In genomic region chr5:132274050-132274869, GRCh38 we compare ENCODE assay signal across 30 cellular contexts. TPM values are rescaled to one million over a fixed set of nuclear protein-coding genes. Genes with fewer than 3 reads are reported as not detected.
A peak's percentile ranks its signal among the peaks of the same experiment; 100 is the strongest.
DNase-seq lines count a peak whose midpoint lies in the region; ATAC-seq, FAIRE-seq and TF ChIP-seq lines count a peak whose summit lies in the region.
"Had no signal": no experiment of that assay in that cellular context is flagged by ENCODE, and none has a peak within 500 bp of the region (broad histone marks: within the 10 kb centered on the region; RNA-seq: fewer than 3 reads in every experiment).

No MANE protein-coding gene starts in this region.

- H3K27me3 ChIP-seq in H9 (ENCODE audit: insufficient read depth, low read length) = no peaks in the 10 kb centered on the region
- no peaks in the 10 kb centered on the region for H3K27me3 ChIP-seq in keratinocyte (ENCODE audit: control insufficient read depth, extremely low read depth, insufficient read depth, low read length)
- no peaks in the 10 kb centered on the region for H3K27me3 ChIP-seq in osteoblast (ENCODE audit: insufficient read depth, low read length)
- H3K27me3 ChIP-seq in CD8-positive, alpha-beta memory T cell (ENCODE audit: insufficient read depth, low read length, poor library complexity, severe bottlenecking) = no peaks in the 10 kb centered on the region
- H3K27me3 ChIP-seq: body of pancreas, suprapubic skin, uterus had no signal

- no peak overlapping the region for H2BK120ac ChIP-seq in H9 (ENCODE audit: low read depth, low read length, poor library complexity, severe bottlenecking)

- no peak overlapping the region for H4K91ac ChIP-seq in H9 (ENCODE audit: insufficient read length, low read depth, low read length)

- no peak overlapping the region for H2AK5ac ChIP-seq in H9 (ENCODE audit: insufficient read length, low read length)

- H3K4me3 Mint-ChIP-seq in H9 (no peak overlapping the region), T-helper 17 cell (peak overlapping the region; percentile 67)
- no peak overlapping the region for H3K4me3 Mint-ChIP-seq in CD8-positive, alpha-beta memory T cell
- H3K4me3 Mint-ChIP-seq: activated CD4-positive, alpha-beta memory T cell treated with anti-CD3 and anti-CD28 coated beads, Interleukin-2, amount 10 ng/mL, durations not matched to agents 7 days and 5 days; activated T-cell treated with anti-CD3 and anti-CD28 coated beads, Interleukin-2, amount 50 U/mL, for 24 hours; stimulated activated effector memory CD8-positive, alpha-beta T cell treated with anti-CD3 and anti-CD28 coated beads, Interleukin-12 subunit alpha, Interleukin-12 subunit beta, amount 100 ng/mL, for 72 hours had no signal

- H3K18ac ChIP-seq in H9 (ENCODE audit: insufficient read length, low read depth, low read length) = no peak overlapping the region

- no peaks in the 10 kb centered on the region for H3K9me3 ChIP-seq in H9 (ENCODE audit: control insufficient read depth, low read depth, low read length)
- H3K9me3 ChIP-seq in T-helper 17 cell (ENCODE audit: control insufficient read depth, low read length, poor library complexity, severe bottlenecking) = no peaks in the 10 kb centered on the region
- H3K9me3 ChIP-seq in keratinocyte (ENCODE audit: control insufficient read depth, low read depth, low read length) = no peaks in the 10 kb centered on the region
- no peaks in the 10 kb centered on the region for H3K9me3 ChIP-seq in osteoblast (ENCODE audit: low read depth, low read length)
- no peaks in the 10 kb centered on the region for H3K9me3 ChIP-seq in CD8-positive, alpha-beta memory T cell (ENCODE audit: low read length)
- H3K9me3 ChIP-seq: BLaER1 treated with 17β-estradiol and CSF1 and Interleukin-3, amounts not matched to agents 10 nM and 100 nM; body of pancreas; Caco-2; HAP-1; suprapubic skin; uterus had no signal

- no peak for TF ChIP-seq CTCF in H9 (conservative IDR thresholded peaks at IDR 0.05)
- no peak for TF ChIP-seq CTCF in keratinocyte (optimal IDR thresholded peaks at IDR 0.05 in 1 of 3, IDR thresholded peaks at IDR 0.05 in 1 of 3, conservative IDR thresholded peaks at IDR 0.05 in 1 of 3; ENCODE audit: extremely low read depth in 1 of 3, insufficient read depth in 2 of 3, low read length in 3 of 3)
- TF ChIP-seq CTCF in osteoblast (IDR thresholded peaks at IDR 0.05; ENCODE audit: extremely low read depth, low read depth, low read length) = no peak

- no peak overlapping the region for H3T11ph ChIP-seq in H9 (ENCODE audit: low read length)

- H3K36me3 Mint-ChIP-seq in H9 (ENCODE audit: insufficient read depth in 1 of 3, low read depth in 3 of 3) (peaks cover 0 to 3% (median 0%) of the 10 kb centered on the region in 3 experiments; a peak in 1 of 7 replicates), T-helper 17 cell (ENCODE audit: low read depth) (no peaks in the 10 kb centered on the region)
- H3K36me3 Mint-ChIP-seq in CD8-positive, alpha-beta memory T cell = no peaks in the 10 kb centered on the region
- H3K36me3 Mint-ChIP-seq: stimulated activated effector memory CD8-positive, alpha-beta T cell treated with anti-CD3 and anti-CD28 coated beads, Interleukin-12 subunit alpha, Interleukin-12 subunit beta, amount 100 ng/mL, for 72 hours had no signal

- H2BK5ac ChIP-seq in H9 (ENCODE audit: insufficient read length, low read length) = peak overlapping the region; percentile 59

- no peak overlapping the region for H3K27ac ChIP-seq in H9 (ENCODE audit: insufficient read length, low read depth, low read length)
- peak overlapping the region; percentile 33 for H3K27ac ChIP-seq in keratinocyte (ENCODE audit: control insufficient read depth, insufficient read depth, low read length)
- H3K27ac ChIP-seq in osteoblast (ENCODE audit: low read depth, low read length) = no peak overlapping the region
- no peak overlapping the region for H3K27ac ChIP-seq in CD8-positive, alpha-beta memory T cell (ENCODE audit: low read depth, low read length)
- H3K27ac ChIP-seq: BLaER1 treated with 17β-estradiol and CSF1 and Interleukin-3, amounts not matched to agents 10 nM and 100 nM; body of pancreas; suprapubic skin had no signal

- no peaks in the 10 kb centered on the region for H3K9me3 Mint-ChIP-seq in H9
- H3K9me3 Mint-ChIP-seq in CD8-positive, alpha-beta memory T cell = no peaks in the 10 kb centered on the region
- H3K9me3 Mint-ChIP-seq: activated CD4-positive, alpha-beta memory T cell treated with anti-CD3 and anti-CD28 coated beads, Interleukin-2, amount 10 ng/mL, durations not matched to agents 7 days and 5 days; activated T-cell treated with anti-CD3 and anti-CD28 coated beads, Interleukin-2, amount 50 U/mL, for 24 hours; stimulated activated effector memory CD8-positive, alpha-beta T cell treated with anti-CD3 and anti-CD28 coated beads, Interleukin-12 subunit alpha, Interleukin-12 subunit beta, amount 100 ng/mL, for 72 hours had no signal

- H3K23ac ChIP-seq in H9 (ENCODE audit: insufficient read length, low read depth, low read length) = no peak overlapping the region

- no peaks in the 10 kb centered on the region for H3K79me1 ChIP-seq in H9 (ENCODE audit: insufficient read depth, low read depth, low read length, poor library complexity, severe bottlenecking)

- H3K4me1 ChIP-seq in H9 (ENCODE audit: insufficient read depth, low read length) (0 out of 2 replicates have a peak, but pooled peaks cover 5% of the 10 kb centered on the region), keratinocyte (ENCODE audit: control insufficient read depth, extremely low read depth, insufficient read depth, low read length) (peaks cover 17% of the 10 kb centered on the region), osteoblast (ENCODE audit: insufficient read depth, low read length) (peaks cover 2% of the 10 kb centered on the region)
- H3K4me1 ChIP-seq in CD8-positive, alpha-beta memory T cell (ENCODE audit: insufficient read depth, low read length) = no peaks in the 10 kb centered on the region
- H3K4me1 ChIP-seq: HAP-1 had no signal

- no peak overlapping the region for H4K8ac ChIP-seq in H9 (replicated peaks; ENCODE audit: insufficient read length, low read depth, low read length)

- no peak overlapping the region for H2BK12ac ChIP-seq in H9 (ENCODE audit: insufficient read length, low read depth, low read length)

- H3K4me1 Mint-ChIP-seq in H9 (peaks cover 20 to 27% of the 10 kb centered on the region in 2 experiments), T-helper 17 cell (peaks cover 15% of the 10 kb centered on the region)
- peaks cover 3 to 14% (median 9%) of the 10 kb centered on the region in 3 donors for H3K4me1 Mint-ChIP-seq in CD8-positive, alpha-beta memory T cell

- no peak overlapping the region for H2AFZ ChIP-seq in H9 (ENCODE audit: low read length)
- H2AFZ ChIP-seq in keratinocyte (ENCODE audit: control insufficient read depth, low read length) = no peak overlapping the region
- H2AFZ ChIP-seq in osteoblast (ENCODE audit: low read length) = no peak overlapping the region

- H3K9ac ChIP-seq in H9 (ENCODE audit: extremely low read depth, insufficient read length, low read length) = no peak overlapping the region
- peak overlapping the region; percentile 14 for H3K9ac ChIP-seq in keratinocyte (ENCODE audit: control insufficient read depth, extremely low read depth, insufficient read depth, low read length)
- H3K9ac ChIP-seq: BLaER1 treated with 17β-estradiol and CSF1 and Interleukin-3, amounts not matched to agents 10 nM and 100 nM had no signal

- POLR2A ChIA-PET in CD8-positive, alpha-beta memory T cell (lab: Charles Lee) = no interaction called here

- no peaks in the 10 kb centered on the region for H4K20me1 ChIP-seq in H9 (ENCODE audit: control insufficient read depth, insufficient read depth, insufficient read length)
- H4K20me1 ChIP-seq in keratinocyte (ENCODE audit: control insufficient read depth, extremely low read depth, insufficient read depth, low read length) = peaks cover 1% of the 10 kb centered on the region
- H4K20me1 ChIP-seq in osteoblast (ENCODE audit: insufficient read depth, low read length) = peaks cover 40% of the 10 kb centered on the region

- peak; percentile 41 for DNase-seq in H9
- DNase-seq in T-helper 17 cell = no peak
- DNase-seq in keratinocyte (ENCODE audit: low read depth, low spot score) = no peak
- peak; percentile 79 for DNase-seq in osteoblast (ENCODE audit: insufficient read length, low spot score, missing footprints)
- DNase-seq in HuH-7.5 (ENCODE audit: low spot score) = no peak
- DNase-seq in middle frontal gyrus (ENCODE audit: extremely low spot score, low spot score) = no peak
- DNase-seq in CD8-positive, alpha-beta memory T cell = no peak
- DNase-seq: ACHN; activated CD4-positive, alpha-beta memory T cell treated with anti-CD3 and anti-CD28 coated beads, Interleukin-2, amount 10 ng/mL, durations not matched to agents 7 days and 5 days; activated T-cell treated with anti-CD3 and anti-CD28 coated beads, Interleukin-2, amount 50 U/mL, for 24 hours; body of pancreas; cerebellar nuclear complex; DMS79 treated with DMSO at 0.1 percent for 48 hours; effector CD4-positive, alpha-beta T cell; erythroblast; foreskin fibroblast; NCI-H1694 treated with DMSO at 0.1 percent for 48 hours; NCI-H2171; NCI-H524 treated with DMSO at 0.1 percent for 48 hours; occipital lobe; stimulated activated CD4-positive, alpha-beta T cell treated with anti-CD3 and anti-CD28 coated beads, Interleukin-2, amount 100 ng/mL, for 48 hours; uterus had no signal

- dilution Hi-C loops in keratinocyte (cut with MboI; ENCODE audit: extremely low pct_ligation_motif_present, low sequenced_read_pairs) = no loop called here

- no peak overlapping the region for H3K27ac Mint-ChIP-seq in H9
- no peak overlapping the region for H3K27ac Mint-ChIP-seq in T-helper 17 cell
- peak overlapping the region in 2 of 8 donors; percentile 34 to 50 for H3K27ac Mint-ChIP-seq in CD8-positive, alpha-beta memory T cell
- H3K27ac Mint-ChIP-seq: activated CD4-positive, alpha-beta memory T cell treated with anti-CD3 and anti-CD28 coated beads, Interleukin-2, amount 10 ng/mL, durations not matched to agents 7 days and 5 days; activated T-cell treated with anti-CD3 and anti-CD28 coated beads, Interleukin-2, amount 50 U/mL, for 24 hours had no signal

- peaks cover 2% of the 10 kb centered on the region for H3K23me2 ChIP-seq in H9 (ENCODE audit: insufficient read length, low read depth, low read length, poor library complexity, severe bottlenecking)

- no peaks in the 10 kb centered on the region for H3K27me3 Mint-ChIP-seq in H9 (ENCODE audit: low read depth)
- H3K27me3 Mint-ChIP-seq in T-helper 17 cell = peaks cover 42% of the 10 kb centered on the region
- H3K27me3 Mint-ChIP-seq in CD8-positive, alpha-beta memory T cell = peaks cover 16 to 28% of the 10 kb centered on the region in 2 donors

- no peak overlapping the region for H3K4me2 ChIP-seq in H9 (ENCODE audit: insufficient read depth, insufficient read length, low read length)
- peak overlapping the region; percentile 35 for H3K4me2 ChIP-seq in keratinocyte (ENCODE audit: control insufficient read depth, extremely low read depth, insufficient read depth, low read depth, low read length)
- H3K4me2 ChIP-seq in osteoblast (ENCODE audit: insufficient read depth, low read length) = no peak overlapping the region
- H3K4me2 ChIP-seq: BLaER1 treated with 17β-estradiol and CSF1 and Interleukin-3, amounts not matched to agents 10 nM and 100 nM had no signal

- WGBS in H9 (ENCODE audit: extremely low coverage, insufficient read length, low lambda C conversion rate) = no CpG with 5 or more reads among the region's 15 CpGs

- H3K4ac ChIP-seq in H9 (ENCODE audit: low read depth, low read length) = no peak overlapping the region

- FAIRE-seq in keratinocyte (lab: Jason Lieb, UNC) = peak; percentile 72
- FAIRE-seq: islet of Langerhans had no signal

- CTCF ChIA-PET in CD8-positive, alpha-beta memory T cell (lab: Charles Lee) = interaction anchor here (1.0 to 1.4 kb wide), 3 partner anchors 7 to 209 kb away, joined by 3 read pairs; partner anchors contain the start of gene SLC22A4

- no peak for ATAC-seq in T-helper 17 cell
- ATAC-seq in GM19467 (IDR thresholded peaks at IDR 0.05; ENCODE audit: unreplicated experiment) = no peak
- ATAC-seq: body of pancreas; stimulated activated effector memory CD8-positive, alpha-beta T cell treated with anti-CD3 and anti-CD28 coated beads, Interleukin-12 subunit alpha, Interleukin-12 subunit beta, amount 100 ng/mL, for 72 hours had no signal

- peaks cover 3% of the 10 kb centered on the region for H3K9me1 ChIP-seq in keratinocyte (ENCODE audit: control insufficient read depth, extremely low read depth, insufficient read depth, low read length)

- H4K5ac ChIP-seq in H9 (ENCODE audit: insufficient read length, low read depth, low read length) = no peak overlapping the region

- H3K14ac ChIP-seq in H9 (ENCODE audit: insufficient read depth, low read length) = no peak overlapping the region

- H2BK15ac ChIP-seq in H9 (ENCODE audit: low read depth, low read length) = no peak overlapping the region

- H3K79me2 ChIP-seq in H9 (ENCODE audit: insufficient read depth, low read length) (no peaks in the 10 kb centered on the region), keratinocyte (ENCODE audit: control insufficient read depth, insufficient read depth, low read length) (no peaks in the 10 kb centered on the region), osteoblast (ENCODE audit: insufficient read depth, low read length) (no peaks in the 10 kb centered on the region)

- H3K36me3 ChIP-seq in keratinocyte (ENCODE audit: control insufficient read depth in 2 of 2, extremely low read depth in 1 of 2, insufficient read depth in 2 of 2, low read length in 2 of 2) (peaks cover 16 to 26% of the 10 kb centered on the region in 2 experiments), osteoblast (ENCODE audit: insufficient read depth, low read length) (peaks cover 50% of the 10 kb centered on the region)
- H3K36me3 ChIP-seq in CD8-positive, alpha-beta memory T cell (ENCODE audit: insufficient read depth, low read length) = no peaks in the 10 kb centered on the region
- H3K36me3 ChIP-seq: BLaER1 treated with 17β-estradiol and CSF1 and Interleukin-3, amounts not matched to agents 10 nM and 100 nM; HAP-1; uterus had no signal

- no peak overlapping the region for H3K56ac ChIP-seq in H9 (ENCODE audit: insufficient read length, low read depth, low read length)

- H2BK20ac ChIP-seq in H9 (ENCODE audit: low read depth, low read length, poor library complexity, severe bottlenecking) = no peak overlapping the region

- no peak overlapping the region for H3K4me3 ChIP-seq in keratinocyte (ENCODE audit: control insufficient read depth in 2 of 3, extremely low read depth in 1 of 3, insufficient read depth in 2 of 3, low read depth in 1 of 3, low read length in 3 of 3)
- H3K4me3 ChIP-seq in osteoblast (ENCODE audit: insufficient read depth, low read length) = no peak overlapping the region
- H3K4me3 ChIP-seq in CD8-positive, alpha-beta memory T cell (ENCODE audit: low read length) = no peak overlapping the region
- H3K4me3 ChIP-seq: BLaER1 treated with 17β-estradiol and CSF1 and Interleukin-3, amounts not matched to agents 10 nM and 100 nM; body of pancreas; HAP-1; lung; suprapubic skin; uterus had no signal

RNA-seq across cellular contexts. Expression of gene PDLIM4, which starts 16.8 kb away (rescaled TPM):
- 7.6 and 12.2 TPM in 2 replicates for total RNA-seq in H9 (2021)
- total RNA-seq in T-helper 17 cell = not detected
- polyA plus RNA-seq in keratinocyte = 38.3 to 81.8 TPM (median 79.3 TPM) in 3 replicates
- polyA plus RNA-seq in keratinocyte (2011; ENCODE audit: low read depth) = 25.2 TPM
- 78.0 and 173 TPM in 2 replicates for polyA plus RNA-seq in keratinocyte (2011; cell fraction: cytosol; rRNA removed)
- polyA plus RNA-seq in keratinocyte (2011; cell fraction: nucleus; rRNA removed) = 81.9 and 115 TPM in 2 replicates
- 50.9 and 113 TPM in 2 replicates for polyA plus RNA-seq in keratinocyte (2012; ENCODE audit: low replicate concordance)
- 44.2 to 86.3 TPM (median 59.6 TPM) in 3 replicates for polyA minus RNA-seq in keratinocyte
- 134 TPM for polyA minus RNA-seq in keratinocyte (2011; cell fraction: cytosol; rRNA and poly(A)+ RNA removed)
- polyA minus RNA-seq in keratinocyte (2011; cell fraction: nucleus; rRNA and poly(A)+ RNA removed) = 36.9 and 40.3 TPM in 2 replicates
- total RNA-seq in osteoblast = 47.7 and 67.7 TPM in 2 replicates
- total RNA-seq in CD8-positive, alpha-beta memory T cell = 1 to 10 TPM in 1 of 2 experiments, under 1 TPM in 1; 0.39 to 1.4 TPM
- not detected for polyA plus RNA-seq in CD8-positive, alpha-beta memory T cell
- total RNA-seq: activated CD4-positive, alpha-beta memory T cell treated with anti-CD3 and anti-CD28 coated beads, Interleukin-2, amount 10 ng/mL, durations not matched to agents 7 days and 5 days; Caco-2 had no signal

RNA-seq across cellular contexts. Expression of gene SLC22A4, which starts 19.9 kb away (rescaled TPM):
- total RNA-seq in H9 (2021) (0.70 and 0.72 TPM in 2 replicates), T-helper 17 cell (under 1 TPM in 1 of 2 donors, not detected in 1; 0.70 TPM), osteoblast (2.9 and 3.8 TPM in 2 replicates)
- polyA plus RNA-seq in keratinocyte = 1.00 to 1.5 TPM (median 1.4 TPM) in 3 replicates
- not detected for polyA plus RNA-seq in keratinocyte (2011; ENCODE audit: low read depth)
- 0.68 and 0.78 TPM in 2 replicates for polyA plus RNA-seq in keratinocyte (2011; cell fraction: cytosol; rRNA removed)
- polyA plus RNA-seq in keratinocyte (2011; cell fraction: nucleus; rRNA removed) = 1.9 and 2.2 TPM in 2 replicates
- 0.23 and 0.76 TPM in 2 replicates for polyA plus RNA-seq in keratinocyte (2012; ENCODE audit: low replicate concordance)
- polyA minus RNA-seq in keratinocyte = 1.6 to 1.9 TPM (median 1.7 TPM) in 3 replicates
- polyA minus RNA-seq in keratinocyte (2011; cell fraction: cytosol; rRNA and poly(A)+ RNA removed) = not detected
- 0.95 and 1.1 TPM in 2 replicates for polyA minus RNA-seq in keratinocyte (2011; cell fraction: nucleus; rRNA and poly(A)+ RNA removed)
- 1 to 10 TPM; 2.6 to 2.9 TPM for total RNA-seq in CD8-positive, alpha-beta memory T cell
- polyA plus RNA-seq in CD8-positive, alpha-beta memory T cell = 0.15 TPM
- total RNA-seq: body of pancreas had no signal

RNA-seq across cellular contexts. Expression of gene P4HA2, which starts 46.6 kb away (rescaled TPM):
- total RNA-seq in H9 (2021) = 15.1 and 15.3 TPM in 2 replicates
- total RNA-seq in T-helper 17 cell = under 1 TPM in 1 of 2 donors, not detected in 1; 0.50 TPM
- 93.6 to 158 TPM (median 112 TPM) in 3 replicates for polyA plus RNA-seq in keratinocyte
- 34.6 TPM for polyA plus RNA-seq in keratinocyte (2011; ENCODE audit: low read depth)
- 55.1 and 60.5 TPM in 2 replicates for polyA plus RNA-seq in keratinocyte (2011; cell fraction: cytosol; rRNA removed)
- polyA plus RNA-seq in keratinocyte (2011; cell fraction: nucleus; rRNA removed) = 276 and 293 TPM in 2 replicates
- polyA plus RNA-seq in keratinocyte (2012; ENCODE audit: low replicate concordance) = 64.5 and 83.7 TPM in 2 replicates
- polyA minus RNA-seq in keratinocyte = 128 to 202 TPM (median 140 TPM) in 3 replicates
- polyA minus RNA-seq in keratinocyte (2011; cell fraction: cytosol; rRNA and poly(A)+ RNA removed) = 61.6 TPM
- polyA minus RNA-seq in keratinocyte (2011; cell fraction: nucleus; rRNA and poly(A)+ RNA removed) = 165 and 259 TPM in 2 replicates
- total RNA-seq in osteoblast = 155 and 186 TPM in 2 replicates
- 1 to 10 TPM; 7.2 to 7.9 TPM for total RNA-seq in CD8-positive, alpha-beta memory T cell
- not detected for polyA plus RNA-seq in CD8-positive, alpha-beta memory T cell

Comparison
In these comparisons a context has a peak if more than half of its experiments do, and no peak if none do; other contexts are left out.
1. DNase-seq: peak in H9 (single experiment) and osteoblast (single experiment); none in T-helper 17 cell (0 of 3), keratinocyte (single experiment), HuH-7.5 (single experiment), middle frontal gyrus (single experiment) and CD8-positive, alpha-beta memory T cell (0 of 5).